Comparison of ENCODE assay signal across 10 cellular contexts in the genomic region with DNA sequence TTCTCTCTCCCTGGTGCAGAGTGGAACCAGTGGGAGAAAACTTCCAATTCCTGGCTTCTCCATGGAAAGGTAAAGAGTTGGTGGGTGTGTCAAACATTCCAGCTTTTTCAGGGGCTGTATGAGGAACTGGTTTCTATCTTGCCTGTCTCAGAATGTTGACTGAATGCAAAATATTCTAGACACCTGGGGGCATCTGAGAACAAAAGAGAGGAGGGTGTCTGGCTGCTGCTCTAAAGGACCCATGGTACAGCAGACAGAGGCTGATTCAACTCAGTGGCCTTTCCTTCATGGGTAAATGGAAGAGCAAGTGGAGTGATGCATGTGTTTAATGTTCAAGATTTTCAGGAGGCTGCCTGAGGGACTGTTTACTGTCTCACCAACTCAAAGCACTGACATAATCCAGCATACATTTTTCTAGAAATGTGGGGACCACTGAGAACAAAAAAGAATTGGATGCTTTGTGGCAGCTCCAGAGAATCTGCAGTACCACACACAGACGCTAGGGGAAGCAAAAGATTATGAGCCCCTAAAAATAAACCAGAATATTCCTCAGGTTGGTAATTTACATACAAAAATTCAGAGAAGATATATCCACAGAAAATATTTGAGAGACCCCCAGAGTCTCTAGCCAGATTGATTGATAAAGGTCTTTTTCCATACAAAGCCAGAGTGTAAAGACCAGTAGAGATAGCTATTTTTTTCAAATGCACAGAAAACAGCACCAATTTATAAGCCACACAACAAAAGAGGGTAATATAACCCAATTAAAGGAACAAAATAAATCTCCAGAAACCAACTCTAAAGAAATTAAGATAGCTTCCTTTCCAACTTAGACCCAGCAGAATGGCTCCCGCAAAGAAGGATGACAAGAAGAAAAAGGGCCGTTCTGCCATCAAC. TPM values are rescaled to one million over a fixed set of nuclear protein-coding genes. Genes with fewer than 3 reads are reported as not detected.
DNase-seq lines count a peak whose midpoint lies in the region; ATAC-seq, FAIRE-seq and TF ChIP-seq lines count a peak whose summit lies in the region.
"Had no signal": no experiment of that assay in that cellular context is flagged by ENCODE, and none has a peak within 500 bp of the region (broad histone marks: within the 10 kb centered on the region; RNA-seq: fewer than 3 reads in every experiment).

No MANE protein-coding gene starts in this region.

- H3K4me1 ChIP-seq in mammary epithelial cell (ENCODE audit: insufficient read depth, low read length): no peaks in the 10 kb centered on the region

- in situ Hi-C loops in mammary epithelial cell (cut with MboI; ENCODE audit: low sequenced_read_pairs in 2 of 2): no loop called here

- intact Hi-C loops in mammary epithelial cell (cut with micrococcal nuclease): no loop called here

- no peaks in the 10 kb centered on the region for H3K79me2 ChIP-seq in mammary epithelial cell (ENCODE audit: insufficient read depth, low read length)

- 69% methylated on average over 3 of the region's 3 CpGs for WGBS in mammary epithelial cell (ENCODE audit: low coverage, missing lambda C conversion rate)

- H4K20me1 ChIP-seq in mammary epithelial cell (ENCODE audit: insufficient read depth, low read length): no peaks in the 10 kb centered on the region

- FAIRE-seq in D721Med (lab: Jason Lieb, UNC) (no peak), HTR-8/SVneo (lab: Jason Lieb, UNC) (no peak)

- no peak overlapping the region for H3K9ac ChIP-seq in mammary epithelial cell (ENCODE audit: insufficient read depth, low read length)

- BruUV-seq in mammary epithelial cell (replicated peaks; lab: Mats Ljungman, UMichigan): no TSS peak

- H3K4me3 ChIP-seq in mammary epithelial cell (replicated peaks in 1 of 3; ENCODE audit: insufficient read depth in 1 of 3, low read depth in 2 of 3, low read length in 3 of 3): no peak overlapping the region

- no peak overlapping the region for H3K27ac ChIP-seq in mammary epithelial cell (ENCODE audit: insufficient read depth, low read depth, low read length)

- dilution Hi-C loops in mammary epithelial cell (cut with HindIII; ENCODE audit: low sequenced_read_pairs): no loop called here

- H3K36me3 ChIP-seq in mammary epithelial cell (ENCODE audit: insufficient read depth, low read length): no peaks in the 10 kb centered on the region

- H2AFZ ChIP-seq in mammary epithelial cell (ENCODE audit: low read depth, low read length): no peak overlapping the region

- ATAC-seq in GM19324 (IDR thresholded peaks at IDR 0.05; ENCODE audit: low FRiP score, unreplicated experiment): no peak

- DNase-seq in D721Med (ENCODE audit: insufficient read length, low spot score) (no peak), HTR-8/SVneo (ENCODE audit: insufficient read length, low spot score) (peak; percentile 0), mammary epithelial cell (no peak), myocyte (ENCODE audit: low read depth) (peak; percentile 18), NCI-H128 (lab: John Stamatoyannopoulos, UW; ENCODE audit: unreplicated experiment) (no peak), HuH-7 (ENCODE audit: low spot score) (no peak), T-helper 1 cell (no peak)
- DNase-seq: activated CD8-positive, alpha-beta memory T cell treated with anti-CD3 and anti-CD28 coated beads for 24 hours; NCI-H1092 had no signal

- H3K9me3 ChIP-seq in mammary epithelial cell (replicated peaks; ENCODE audit: insufficient read depth, low read length): peaks cover 10% of the 10 kb centered on the region

- H3K4me2 ChIP-seq in mammary epithelial cell (ENCODE audit: insufficient read depth, low read depth, low read length): no peak overlapping the region

- no peaks in the 10 kb centered on the region for H3K27me3 ChIP-seq in mammary epithelial cell (ENCODE audit: insufficient read depth, low read length)

- CTCF ChIA-PET in mammary epithelial cell (lab: Charles Lee; ENCODE audit: low non-redundant PET): interaction anchor here (1.0 kb wide), 1 partner anchor 111 kb away, joined by 4 read pairs; no protein-coding TSS in a partner anchor

- TF ChIP-seq CTCF in D721Med (IDR thresholded peaks at IDR 0.05; ENCODE audit: insufficient read depth, missing control alignments): peak; percentile 28
- TF ChIP-seq CTCF in mammary epithelial cell (conservative IDR thresholded peaks at IDR 0.05 in 1 of 2, IDR thresholded peaks at IDR 0.05 in 1 of 2; ENCODE audit: extremely low read depth in 1 of 2, insufficient read depth in 1 of 2, low read depth in 1 of 2, low read length in 2 of 2): peak; percentile 61 to 66

RNA-seq across cellular contexts. Expression of a gene that starts 48.0 kb away (rescaled TPM):
- under 1 TPM; 0.17 to 0.78 TPM for total RNA-seq in mammary epithelial cell
- 0.19 TPM for polyA plus RNA-seq in mammary epithelial cell
- not detected for polyA minus RNA-seq in mammary epithelial cell
- 3.3 and 3.4 TPM in 2 replicates for total RNA-seq in myocyte
- polyA plus RNA-seq in myocyte (2012): 1.1 TPM

Comparison
In these comparisons a context has a peak if more than half of its experiments do, and no peak if none do; other contexts are left out.
1. DNase-seq: peak in HTR-8/SVneo (single experiment) and myocyte (single experiment); none in D721Med (single experiment), mammary epithelial cell (single experiment), NCI-H128 (single experiment), HuH-7 (single experiment) and T-helper 1 cell (0 of 5).